16 cellular contexts compared by ENCODE assay signal in the genomic region with DNA sequence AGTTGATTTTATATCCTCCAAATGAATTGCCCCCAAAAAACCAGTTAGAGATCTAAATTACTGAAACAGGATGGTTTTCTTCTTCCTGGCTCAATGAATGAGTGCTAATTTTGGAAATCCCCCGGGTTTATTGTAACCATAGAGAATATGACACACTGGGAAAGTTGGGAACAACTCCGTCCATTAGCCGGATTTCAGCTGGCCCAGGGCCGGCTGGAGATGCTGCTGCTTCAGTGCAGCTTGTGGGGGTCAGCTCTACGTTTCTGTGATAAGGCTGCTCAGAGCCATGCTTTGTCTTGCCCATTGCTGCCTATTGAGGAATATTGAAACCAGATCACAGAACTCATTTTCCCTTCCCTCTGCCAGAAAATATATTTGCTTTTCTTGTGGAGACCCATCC. TPM values are rescaled to one million over a fixed set of nuclear protein-coding genes. Genes with fewer than 3 reads are reported as not detected.
A peak's percentile ranks its signal among the peaks of the same experiment; 100 is the strongest.
DNase-seq lines count a peak whose midpoint lies in the region; TF ChIP-seq lines count a peak whose summit lies in the region.
"Had no signal": no experiment of that assay in that cellular context is flagged by ENCODE, and none has a peak within 500 bp of the region (broad histone marks: within the 10 kb centered on the region; RNA-seq: fewer than 3 reads in every experiment).

No MANE protein-coding gene starts in this region.

- H3K27ac ChIP-seq in SJCRH30, result peak overlapping the region; percentile 91
- H3K27ac ChIP-seq in skeletal muscle tissue (ENCODE audit: low read depth, low read length), result peak overlapping the region; percentile 80
- H3K27ac ChIP-seq in adrenal gland, result no peak overlapping the region
- H3K27ac ChIP-seq in Peyer's patch, result no peak overlapping the region

- no peak overlapping the region for H3K4me3 ChIP-seq in SJCRH30
- no peak overlapping the region for H3K4me3 ChIP-seq in fibroblast of the aortic adventitia (ENCODE audit: low read depth, low read length)
- H3K4me3 ChIP-seq in skeletal muscle tissue (ENCODE audit: low read length in 3 of 3), result no peak overlapping the region
- H3K4me3 ChIP-seq in adrenal gland, result no peak overlapping the region
- H3K4me3 ChIP-seq in Peyer's patch, result no peak overlapping the region

- peaks cover 68 to 91% of the 10 kb centered on the region in 2 donors for H3K4me1 Mint-ChIP-seq in immature natural killer cell

- TF ChIP-seq POLR2A in adrenal gland (IDR thresholded peaks at IDR 0.05) (no peak), Peyer's patch (IDR thresholded peaks at IDR 0.05) (no peak)

- H3K9me3 Mint-ChIP-seq in immature natural killer cell, result no peaks in the 10 kb centered on the region

- DNase-seq in SJCRH30, result no peak
- DNase-seq in fibroblast of the aortic adventitia (ENCODE audit: low read depth), result peak; percentile 65
- DNase-seq in immature natural killer cell, result no peak
- no peak for DNase-seq in adrenal gland
- no peak for DNase-seq in DMS153 treated with DMSO at 0.1 percent for 48 hours (lab: John Stamatoyannopoulos, UW; ENCODE audit: unreplicated experiment)
- DNase-seq in Peyer's patch, result no peak
- no peak for DNase-seq in NCI-H2081 treated with DMSO at 0.1 percent for 48 hours (lab: John Stamatoyannopoulos, UW)
- DNase-seq: DMS 273 treated with DMSO at 0.1 percent for 48 hours, H7, Karpas-422, MM.1S, NCI-H1105, NCI-H187, NCI-H2171, NCI-H446 treated with DMSO at 0.1 percent for 48 hours had no signal

- H3K9me3 ChIP-seq in SJCRH30 (replicated peaks) (no peaks in the 10 kb centered on the region), skeletal muscle tissue (ENCODE audit: control insufficient read depth in 3 of 3, low read length in 3 of 3) (no peaks in the 10 kb centered on the region), adrenal gland (replicated peaks in 1 of 3) (no peaks in the 10 kb centered on the region), Peyer's patch (no peaks in the 10 kb centered on the region)

- intact Hi-C loops in adrenal gland (cut with DNase I), result no loop called here

- WGBS in adrenal gland, 4 donors, result 72 to 86% (median 81%) methylated on average over 5 of the region's 5 CpGs

- peaks cover 40 to 65% (median 52%) of the 10 kb centered on the region in 3 donors for H3K36me3 Mint-ChIP-seq in immature natural killer cell

- peak overlapping the region in 5 of 6 donors; percentile 94 to 98 (median 97) for H3K27ac Mint-ChIP-seq in immature natural killer cell

- H3K36me3 ChIP-seq in SJCRH30, result peaks cover 16% of the 10 kb centered on the region; the same call in 1 of the 2 replicates
- H3K36me3 ChIP-seq in skeletal muscle tissue (ENCODE audit: control insufficient read depth in 3 of 3, insufficient read depth in 3 of 3, low read length in 3 of 3), result peaks cover 26 to 45% (median 39%) of the 10 kb centered on the region in 3 donors
- peaks cover 0 to 42% of the 10 kb centered on the region in 2 donors for H3K36me3 ChIP-seq in adrenal gland (replicated peaks in 1 of 2)
- peaks cover 0 to 58% (median 0%) of the 10 kb centered on the region in 3 donors for H3K36me3 ChIP-seq in Peyer's patch

- H3K4me3 Mint-ChIP-seq in immature natural killer cell, result peak overlapping the region in 1 of 5 donors; percentile 14

- H3K27me3 ChIP-seq in SJCRH30 (no peaks in the 10 kb centered on the region), skeletal muscle tissue (ENCODE audit: control insufficient read depth in 3 of 3, insufficient read depth in 3 of 3, low read length in 3 of 3) (no peaks in the 10 kb centered on the region), adrenal gland (no peaks in the 10 kb centered on the region), Peyer's patch (no peaks in the 10 kb centered on the region)

- H3K27me3 Mint-ChIP-seq in immature natural killer cell (ENCODE audit: low read depth in 3 of 3), result peaks cover 2 to 14% (median 12%) of the 10 kb centered on the region in 3 donors

- peaks cover 23% of the 10 kb centered on the region for H3K4me1 ChIP-seq in SJCRH30
- H3K4me1 ChIP-seq in skeletal muscle tissue (ENCODE audit: control insufficient read depth in 3 of 3, insufficient read depth in 3 of 3, low read length in 3 of 3), result peaks cover 33 to 74% (median 68%) of the 10 kb centered on the region in 3 donors
- peaks cover 0 to 3% of the 10 kb centered on the region in 2 donors for H3K4me1 ChIP-seq in adrenal gland (replicated peaks in 1 of 2)
- peaks cover 0 to 10% (median 0%) of the 10 kb centered on the region in 4 donors for H3K4me1 ChIP-seq in Peyer's patch

- H3K9ac ChIP-seq in skeletal muscle tissue (ENCODE audit: low read depth in 1 of 3, low read length in 3 of 3), result peak overlapping the region in 1 of 3 donors; percentile 36

- TF ChIP-seq CTCF in fibroblast of the aortic adventitia (IDR thresholded peaks at IDR 0.05; ENCODE audit: insufficient read depth, low read length), result no peak
- no peak for TF ChIP-seq CTCF in adrenal gland (IDR thresholded peaks at IDR 0.05)
- no peak for TF ChIP-seq CTCF in Peyer's patch (IDR thresholded peaks at IDR 0.05)

RNA-seq across cellular contexts. Expression of gene GYG1, which starts 20.3 kb away (rescaled TPM):
- total RNA-seq in SJCRH30 (2014; rRNA removed; shearing (Covaris generic)), result 32.6 and 33.5 TPM in 2 replicates
- total RNA-seq in fibroblast of the aortic adventitia (ENCODE audit: low replicate concordance), result 15.0 and 53.4 TPM in 2 replicates
- 100 to 1,000 TPM in 1 of 3 donors, 10 to 100 TPM in 2; 73.5 to 102 (median 91.8) TPM for polyA plus RNA-seq in immature natural killer cell
- 62.6 TPM for total RNA-seq in skeletal muscle tissue
- 10 to 100 TPM; 25.6 to 53.6 (median 38.7) TPM for total RNA-seq in adrenal gland
- polyA plus RNA-seq in adrenal gland, result 10 to 100 TPM; 17.3 to 52.5 (median 21.7) TPM
- total RNA-seq in Peyer's patch, result 10 to 100 TPM; 11.9 to 23.9 (median 12.8) TPM

Comparison
In these comparisons a context has a peak if more than half of its experiments do, and no peak if none do; other contexts are left out.
1. H3K27ac ChIP-seq: peak in SJCRH30 (single experiment) and skeletal muscle tissue (single experiment); none in adrenal gland (0 of 5) and Peyer's patch (0 of 4).